ENCODE assay signal across 16 cellular contexts in genomic region chr2:131030478-131030971, GRCh38.
DNase-seq lines count a peak whose midpoint lies in the region; ATAC-seq and TF ChIP-seq lines count a peak whose summit lies in the region.
"Had no signal": no experiment of that assay in that cellular context is flagged by ENCODE, and none has a peak within 500 bp of the region (broad histone marks: within the 10 kb centered on the region; RNA-seq: fewer than 3 reads in every experiment).

No MANE protein-coding gene starts in this region.

- no peak overlapping the region for H2BK15ac ChIP-seq in mesendoderm (replicated peaks; ENCODE audit: low read depth)

- H3K9ac ChIP-seq in mesendoderm (ENCODE audit: low read length) = no peak overlapping the region

- H3K4me2 ChIP-seq in mesendoderm (ENCODE audit: low read length) = no peak overlapping the region

- no peaks in the 10 kb centered on the region for H3K79me1 ChIP-seq in mesendoderm (ENCODE audit: low read length)

- intact Hi-C loops in heart right ventricle (cut with DNase I) = no loop called here

- no peak overlapping the region for H3K18ac ChIP-seq in mesendoderm (ENCODE audit: low read length)

- DNase-seq in DMS153 treated with DMSO at 0.1 percent for 48 hours (lab: John Stamatoyannopoulos, UW; ENCODE audit: unreplicated experiment) (peak; percentile 43), NCI-H526 treated with DMSO at 0.1 percent for 48 hours (lab: John Stamatoyannopoulos, UW) (peak; percentile 24), heart right ventricle (no peak), pons (ENCODE audit: low spot score) (peak; percentile 91), mesendoderm (no peak), NCI-H1092 treated with DMSO at 0.1 percent for 48 hours (lab: John Stamatoyannopoulos, UW) (no peak), NCI-H748 (lab: John Stamatoyannopoulos, UW; ENCODE audit: unreplicated experiment) (no peak)
- DNase-seq: activated CD4-positive, alpha-beta T cell treated with anti-CD3 and anti-CD28 coated beads, Interleukin-2, amount 10 ng/mL, durations not matched to agents 24 days and 14 days; activated T-cell treated with anti-CD3 and anti-CD28 coated beads, Interleukin-2, amount 50 U/mL, for 1 hour; CD4-positive, alpha-beta T cell; endodermal cell; NCI-H2227 treated with DMSO at 0.1 percent for 48 hours had no signal

- H3K36me3 ChIP-seq in heart right ventricle (no peaks in the 10 kb centered on the region), mesendoderm (ENCODE audit: control insufficient read depth, insufficient read depth, low read length) (no peaks in the 10 kb centered on the region)
- H3K36me3 ChIP-seq: HAP-1, thoracic aorta had no signal

- H3K23ac ChIP-seq in mesendoderm (ENCODE audit: low read length) = no peak overlapping the region

- H2AK5ac ChIP-seq in mesendoderm (ENCODE audit: low read length) = no peak overlapping the region

- H3K27me3 ChIP-seq in heart right ventricle = peaks cover 0 to 22% (median 14%) of the 10 kb centered on the region in 7 donors
- H3K27me3 ChIP-seq in mesendoderm (ENCODE audit: insufficient read depth, low read length, poor library complexity) = peaks cover 5% of the 10 kb centered on the region

- no peak overlapping the region for H3K4ac ChIP-seq in mesendoderm (ENCODE audit: low read depth, low read length)

- no peak overlapping the region for H4K5ac ChIP-seq in mesendoderm (ENCODE audit: low read length)

- H2BK120ac ChIP-seq in mesendoderm (ENCODE audit: low read depth, low read length) = no peak overlapping the region

- H3K9me3 ChIP-seq in heart right ventricle = peaks cover 0 to 4% (median 0%) of the 10 kb centered on the region in 11 donors
- H3K9me3 ChIP-seq: HAP-1, thoracic aorta had no signal

- H3K4me1 ChIP-seq in heart right ventricle = no peaks in the 10 kb centered on the region
- H3K4me1 ChIP-seq in mesendoderm (ENCODE audit: control insufficient read depth, low read depth, low read length) = no peaks in the 10 kb centered on the region
- H3K4me1 ChIP-seq: HAP-1 had no signal

- TF ChIP-seq CTCF in heart right ventricle (IDR thresholded peaks at IDR 0.05) = no peak

- no peak overlapping the region for H3K4me3 ChIP-seq in heart right ventricle
- H3K4me3 ChIP-seq in mesendoderm (ENCODE audit: low read length) = no peak overlapping the region
- H3K4me3 ChIP-seq: GM12878, HAP-1, thoracic aorta had no signal

- WGBS in heart right ventricle, 2 donors = 34 to 40% methylated on average over 13 of the region's 13 CpGs
- no CpG with 5 or more reads among the region's 13 CpGs for WGBS in mesendoderm (ENCODE audit: extremely low coverage, insufficient coverage, low lambda C conversion rate)

- H3K27ac ChIP-seq in heart right ventricle (no peak overlapping the region), mesendoderm (ENCODE audit: low read depth, low read length) (no peak overlapping the region)
- H3K27ac ChIP-seq: thoracic aorta had no signal

- peak in 7 of 8 donors; percentile 28 to 80 (median 42) for ATAC-seq in heart right ventricle
- ATAC-seq: activated naive CD4-positive, alpha-beta T cell treated with anti-CD3 and anti-CD28 coated beads, Interleukin-2, amount 50 U/mL, for 72 hours; GM12878 had no signal

- H4K8ac ChIP-seq in mesendoderm (ENCODE audit: low read depth, low read length) = no peak overlapping the region

- H3K79me2 ChIP-seq in mesendoderm (ENCODE audit: control insufficient read depth, insufficient read depth, low read length) = no peaks in the 10 kb centered on the region

- no peak overlapping the region for H2BK5ac ChIP-seq in mesendoderm (ENCODE audit: low read length)

- H3K56ac ChIP-seq in mesendoderm (ENCODE audit: low read length) = no peak overlapping the region

Comparison
In these comparisons a context has a peak if more than half of its experiments do, and no peak if none do; other contexts are left out.
1. DNase-seq: peak in DMS153 treated with DMSO at 0.1 percent for 48 hours (single experiment), NCI-H526 treated with DMSO at 0.1 percent for 48 hours (single experiment) and pons (single experiment); none in heart right ventricle (0 of 2), mesendoderm (single experiment), NCI-H1092 treated with DMSO at 0.1 percent for 48 hours (single experiment) and NCI-H748 (single experiment).